Comparison of ENCODE assay signal across 33 cellular contexts in the genomic region with DNA sequence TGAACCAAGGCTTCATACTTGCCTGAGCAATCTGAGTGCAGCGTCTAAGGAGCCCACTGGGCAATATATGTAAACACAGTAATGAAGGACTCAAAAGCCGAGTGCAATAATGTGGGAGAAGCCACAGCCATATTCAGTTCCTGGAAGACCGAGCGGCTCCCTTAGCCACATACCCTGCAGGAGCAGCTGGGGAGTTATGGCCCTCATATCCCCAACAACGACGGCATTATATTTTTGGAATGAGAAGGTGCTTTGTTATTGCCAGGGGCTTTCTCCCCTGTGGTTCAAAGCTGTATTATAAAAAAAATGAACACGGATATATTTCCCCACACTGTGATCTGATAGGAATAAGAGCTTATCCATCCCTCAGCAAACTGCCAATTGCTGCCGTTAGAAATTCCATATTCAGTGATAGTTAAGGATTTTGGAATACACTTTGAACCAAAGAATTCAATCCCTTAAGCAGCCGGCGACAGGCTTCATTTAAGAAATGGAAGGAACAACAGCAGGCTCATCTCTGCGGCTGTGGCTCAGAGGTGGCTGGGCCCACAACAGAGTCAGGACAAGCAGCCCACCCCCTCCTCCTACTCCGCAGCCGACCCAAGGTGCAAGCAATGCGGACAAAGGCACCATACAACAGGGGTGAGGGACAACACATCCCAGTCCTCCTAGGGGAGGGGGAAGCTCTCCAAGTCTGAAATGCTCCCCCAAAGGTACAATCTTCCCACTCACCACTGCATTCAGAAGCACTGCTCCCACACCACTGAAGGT.
A peak's percentile ranks its signal among the peaks of the same experiment; 100 is the strongest.
DNase-seq lines count a peak whose midpoint lies in the region; ATAC-seq, FAIRE-seq and TF ChIP-seq lines count a peak whose summit lies in the region.
"Had no signal": no experiment of that assay in that cellular context is flagged by ENCODE, and none has a peak within 500 bp of the region (broad histone marks: within the 10 kb centered on the region; RNA-seq: fewer than 3 reads in every experiment).

No MANE protein-coding gene starts in this region.

- ATAC-seq in IMR-90 (ENCODE audit: low read depth) (no peak), GM21529 (IDR thresholded peaks at IDR 0.05; ENCODE audit: unreplicated experiment) (no peak)
- no peak for ATAC-seq in stimulated activated naive CD8-positive, alpha-beta T cell treated with anti-CD3 and anti-CD28 coated beads, Interleukin-15, Interleukin-2, amounts not matched to agents 100 U/mL and 50 U/mL, for 24 hours
- ATAC-seq: HCT116, left colon, sciatic nerve, T-cell had no signal

- in situ Hi-C loops in IMR-90 (cut with MboI; ENCODE audit: low sequenced_read_pairs), result no loop called here

- CTCF ChIA-PET in IMR-90 (lab: Yijun Ruan, JAX), result no interaction called here

- H3K4me1 ChIP-seq in IMR-90 (ENCODE audit: control insufficient read depth, insufficient read depth, low read length) (peaks cover 46% of the 10 kb centered on the region), endodermal cell (ENCODE audit: control insufficient read depth, insufficient read depth, low read length) (peaks cover 5% of the 10 kb centered on the region), osteoblast (ENCODE audit: insufficient read depth, low read length) (peaks cover 55% of the 10 kb centered on the region), uterus (peaks cover 17 to 24% of the 10 kb centered on the region in 2 donors)

- no peak overlapping the region for H2BK15ac ChIP-seq in IMR-90 (ENCODE audit: low read depth, low read length)

- H4K8ac ChIP-seq in IMR-90 (ENCODE audit: low read depth in 2 of 2, low read length in 2 of 2), result peak overlapping the region in 1 of 2 experiments; percentile 34; a peak in 1 of 4 replicates

- H3K56ac ChIP-seq in IMR-90 (ENCODE audit: extremely low read depth, insufficient read depth, low read length), result no peak overlapping the region

- H3K4ac ChIP-seq in IMR-90 (ENCODE audit: low read depth, low read length), result peak overlapping the region; percentile 70

- H3K27ac ChIP-seq in IMR-90 (ENCODE audit: insufficient read depth, low read length) (peak overlapping the region; percentile 87; the same call in 1 of the 2 replicates), endodermal cell (ENCODE audit: low read depth, low read length) (peak overlapping the region; percentile 6), osteoblast (ENCODE audit: low read depth, low read length) (peak overlapping the region; percentile 81), uterus (no peak overlapping the region)
- H3K27ac ChIP-seq: neutrophil had no signal

- TF ChIP-seq RAD21 in IMR-90 (IDR thresholded peaks at IDR 0.05; ENCODE audit: low read length), result no peak

- no TSS peak for BruUV-seq in IMR-90 (replicated peaks; lab: Mats Ljungman, UMichigan)

- no peaks in the 10 kb centered on the region for H3K27me3 Mint-ChIP-seq in endodermal cell (ENCODE audit: insufficient read depth)
- H3K27me3 Mint-ChIP-seq: activated naive CD8-positive, alpha-beta T cell treated with anti-CD3 and anti-CD28 coated beads for 36 hours; progenitor cell of endocrine pancreas had no signal

- peaks cover 39% of the 10 kb centered on the region for H3K79me2 ChIP-seq in osteoblast (ENCODE audit: insufficient read depth, low read length)

- TF ChIP-seq CTCF in IMR-90 (conservative IDR thresholded peaks at IDR 0.05; ENCODE audit: low read depth, low read length) (no peak), endodermal cell (conservative IDR thresholded peaks at IDR 0.05) (no peak), osteoblast (IDR thresholded peaks at IDR 0.05; ENCODE audit: extremely low read depth, low read depth, low read length) (no peak), uterus (IDR thresholded peaks at IDR 0.05) (no peak)

- H2BK20ac ChIP-seq in IMR-90 (ENCODE audit: low read depth, low read length), result no peak overlapping the region

- H3K14ac ChIP-seq in IMR-90 (replicated peaks; ENCODE audit: low read depth, low read length), result peak overlapping the region; percentile 75

- H2AFZ ChIP-seq in IMR-90 (replicated peaks; ENCODE audit: low read length, poor library complexity) (no peak overlapping the region), osteoblast (ENCODE audit: low read length) (no peak overlapping the region)

- H3K4me2 ChIP-seq in IMR-90 (ENCODE audit: low read depth, low read length) (no peak overlapping the region), osteoblast (ENCODE audit: insufficient read depth, low read length) (no peak overlapping the region)

- H3K23ac ChIP-seq in IMR-90 (ENCODE audit: low read depth, low read length), result peak overlapping the region; percentile 46

- peak overlapping the region; percentile 41; the same call in 1 of the 2 replicates for H2AK5ac ChIP-seq in IMR-90 (ENCODE audit: low read depth, low read length)

- H3K9ac ChIP-seq in IMR-90 (ENCODE audit: low read depth, low read length) (no peak overlapping the region), endodermal cell (ENCODE audit: extremely low read depth, low read length, poor library complexity, severe bottlenecking) (no peak overlapping the region)

- no peak for DNase-seq in IMR-90
- DNase-seq in endodermal cell, result no peak
- DNase-seq in osteoblast (ENCODE audit: insufficient read length, low spot score, missing footprints), result peak; percentile 26
- DNase-seq in urothelium cell line (ENCODE audit: low spot score), result no peak
- no peak for DNase-seq in uterus
- no peak for DNase-seq in stimulated activated naive CD8-positive, alpha-beta T cell treated with anti-CD3 and anti-CD28 coated beads, Interleukin-15, Interleukin-2, amounts not matched to agents 100 U/mL and 50 U/mL, for 24 hours
- DNase-seq: activated CD4-positive, alpha-beta T cell treated with anti-CD3 and anti-CD28 coated beads, Interleukin-2, amount 10 ng/mL, durations not matched to agents 24 days and 14 days; activated CD8-positive, alpha-beta memory T cell treated with anti-CD3 and anti-CD28 coated beads for 24 hours; activated effector memory CD4-positive, alpha-beta T cell treated with Interleukin-2 at 50 U/mL for 16 hours; activated naive CD8-positive, alpha-beta T cell treated with anti-CD3 and anti-CD28 coated beads for 36 hours; activated T-cell treated with anti-CD3 and anti-CD28 coated beads, Interleukin-2, amount 50 U/mL, for 1 hour; anterior cingulate cortex; C1 segment of cervical spinal cord; effector memory CD4-positive, alpha-beta T cell; hypothalamus; left colon; mammary epithelial cell; MV-4-11; NCI-H146; NCI-H446; NCI-H748 treated with DMSO at 0.1 percent for 48 hours; RPMI8226; stimulated activated CD4-positive, alpha-beta T cell treated with anti-CD3 and anti-CD28 coated beads, Interleukin-15, amount 100 ng/mL, for 24 hours; stimulated activated CD4-positive, alpha-beta T cell treated with anti-CD3 and anti-CD28 coated beads, Interleukin-4, amount 100 ng/mL, for 4 hours; T-cell had no signal

- intact Hi-C loops in IMR-90 (cut with micrococcal nuclease), result no loop called here
- intact Hi-C loops in uterus (cut with DNase I; ENCODE audit: low total_unique reads), result no loop called here

- TF ChIP-seq POLR2A in IMR-90 (IDR thresholded peaks at IDR 0.05; ENCODE audit: low read depth, low read length) (no peak), uterus (IDR thresholded peaks at IDR 0.05) (no peak)

- no peak overlapping the region for H2BK5ac ChIP-seq in IMR-90 (ENCODE audit: low read depth, low read length, poor library complexity, severe bottlenecking)

- H3K9me3 ChIP-seq in IMR-90 (ENCODE audit: control insufficient read depth, insufficient read depth, low read length) (no peaks in the 10 kb centered on the region), endodermal cell (ENCODE audit: control insufficient read depth, low read length) (no peaks in the 10 kb centered on the region), osteoblast (ENCODE audit: low read depth, low read length) (no peaks in the 10 kb centered on the region), uterus (no peaks in the 10 kb centered on the region)
- H3K9me3 ChIP-seq: neutrophil had no signal

- peaks cover 56 to 98% of the 10 kb centered on the region in 2 experiments for H3K79me1 ChIP-seq in IMR-90 (ENCODE audit: low read depth in 1 of 2, low read length in 2 of 2)

- H4K5ac ChIP-seq in IMR-90 (ENCODE audit: low read depth, low read length), result peak overlapping the region; percentile 79; the same call in 1 of the 2 replicates

- no peak overlapping the region for H3K4me3 Mint-ChIP-seq in endodermal cell
- H3K4me3 Mint-ChIP-seq: activated CD4-positive, alpha-beta T cell treated with anti-CD3 and anti-CD28 coated beads, Interleukin-2, amount 10 ng/mL, durations not matched to agents 24 days and 14 days; activated naive CD8-positive, alpha-beta T cell treated with anti-CD3 and anti-CD28 coated beads for 36 hours; T-cell had no signal

- dilution Hi-C loops in IMR-90 (cut with HindIII; ENCODE audit: low sequenced_read_pairs, unreplicated experiment), result no loop called here

- peaks cover 32% of the 10 kb centered on the region for H3K36me3 ChIP-seq in IMR-90 (ENCODE audit: control insufficient read depth, insufficient read depth, low read length)
- H3K36me3 ChIP-seq in endodermal cell (ENCODE audit: control insufficient read depth, insufficient read depth, low read length), result peaks cover 4% of the 10 kb centered on the region
- peaks cover 22% of the 10 kb centered on the region for H3K36me3 ChIP-seq in osteoblast (ENCODE audit: insufficient read depth, low read length)
- H3K36me3 ChIP-seq in uterus, result no peaks in the 10 kb centered on the region
- H3K36me3 ChIP-seq: neutrophil had no signal

- peak overlapping the region; percentile 79; the same call in 1 of the 2 replicates for H3K18ac ChIP-seq in IMR-90 (ENCODE audit: low read depth, low read length)

- peaks cover 36% of the 10 kb centered on the region for H4K20me1 ChIP-seq in IMR-90 (ENCODE audit: insufficient read depth, low read length)
- H4K20me1 ChIP-seq in osteoblast (ENCODE audit: insufficient read depth, low read length), result peaks cover 23% of the 10 kb centered on the region

- H3K27ac Mint-ChIP-seq in endodermal cell, result no peak overlapping the region
- H3K27ac Mint-ChIP-seq: activated CD4-positive, alpha-beta T cell treated with anti-CD3 and anti-CD28 coated beads, Interleukin-2, amount 10 ng/mL, durations not matched to agents 24 days and 14 days; activated naive CD8-positive, alpha-beta T cell treated with anti-CD3 and anti-CD28 coated beads for 36 hours; T-cell had no signal

- H3K27me3 ChIP-seq in IMR-90 (ENCODE audit: control insufficient read depth, insufficient read depth, low read length) (no peaks in the 10 kb centered on the region), endodermal cell (ENCODE audit: control insufficient read depth, insufficient read depth, low read length, poor library complexity, severe bottlenecking) (no peaks in the 10 kb centered on the region), osteoblast (ENCODE audit: insufficient read depth, low read length) (no peaks in the 10 kb centered on the region), uterus (no peaks in the 10 kb centered on the region)
- H3K27me3 ChIP-seq: neutrophil, SJSA1 had no signal

- H3K9me3 Mint-ChIP-seq in endodermal cell, result no peaks in the 10 kb centered on the region
- H3K9me3 Mint-ChIP-seq: activated CD4-positive, alpha-beta T cell treated with anti-CD3 and anti-CD28 coated beads, Interleukin-2, amount 10 ng/mL, durations not matched to agents 24 days and 14 days; activated naive CD8-positive, alpha-beta T cell treated with anti-CD3 and anti-CD28 coated beads for 36 hours; T-cell had no signal

- POLR2A ChIA-PET in IMR-90 (lab: Charles Lee; ENCODE audit: unreplicated experiment), result no interaction called here

- H3K4me3 ChIP-seq in IMR-90 (ENCODE audit: insufficient read depth, low read depth, low read length) (no peak overlapping the region), endodermal cell (ENCODE audit: low read length) (no peak overlapping the region), osteoblast (ENCODE audit: insufficient read depth, low read length) (no peak overlapping the region), uterus (no peak overlapping the region)
- H3K4me3 ChIP-seq: coronary artery, SJSA1 had no signal

- peaks cover 74% of the 10 kb centered on the region for H3K9me1 ChIP-seq in IMR-90 (ENCODE audit: insufficient read depth, low read length)

- H3K36me3 Mint-ChIP-seq in endodermal cell (ENCODE audit: low read depth), result peaks cover 11% of the 10 kb centered on the region
- H3K36me3 Mint-ChIP-seq: activated naive CD8-positive, alpha-beta T cell treated with anti-CD3 and anti-CD28 coated beads for 36 hours; T-cell had no signal

- peak overlapping the region; percentile 56; the same call in 1 of the 2 replicates for H2BK120ac ChIP-seq in IMR-90 (ENCODE audit: low read depth, low read length)

- peak; percentile 53 for FAIRE-seq in urothelium cell line (lab: Jason Lieb, UNC)
- FAIRE-seq: D721Med had no signal

- 100% methylated on average over 1 of the region's 14 CpGs; no CpG with 5 or more reads in 1 of the 2 experiments for WGBS in IMR-90 (ENCODE audit: extremely low coverage in 2 of 2, insufficient read length in 1 of 2), 2 experiments
- 92 to 96% methylated on average over 4 to 14 of the region's 14 CpGs for WGBS in endodermal cell (ENCODE audit: insufficient coverage in 1 of 2, insufficient read length in 1 of 2), 2 experiments

- no peak overlapping the region for H2AK9ac ChIP-seq in IMR-90 (replicated peaks; ENCODE audit: low read depth, low read length, poor library complexity)

- peaks cover 37% of the 10 kb centered on the region for H3K4me1 Mint-ChIP-seq in endodermal cell
- H3K4me1 Mint-ChIP-seq: activated CD4-positive, alpha-beta T cell treated with anti-CD3 and anti-CD28 coated beads, Interleukin-2, amount 10 ng/mL, durations not matched to agents 24 days and 14 days; activated naive CD8-positive, alpha-beta T cell treated with anti-CD3 and anti-CD28 coated beads for 36 hours; T-cell had no signal

- H4K91ac ChIP-seq in IMR-90 (ENCODE audit: insufficient read depth, low read depth, low read length), result peak overlapping the region; percentile 69; the same call in 1 of the 2 replicates

Comparison
In these comparisons a context has a peak if more than half of its experiments do, and no peak if none do; other contexts are left out.
1. H3K27ac ChIP-seq: peak in IMR-90 (single experiment), endodermal cell (single experiment) and osteoblast (single experiment); none in uterus (0 of 2).